In genomic region chr22:43148581-43148980, GRCh38 we compare ENCODE assay signal across 15 cellular contexts. TPM values are rescaled to one million over a fixed set of nuclear protein-coding genes. Genes with fewer than 3 reads are reported as not detected.
DNase-seq lines count a peak whose midpoint lies in the region; ATAC-seq and TF ChIP-seq lines count a peak whose summit lies in the region.
"Had no signal": no experiment of that assay in that cellular context is flagged by ENCODE, and none has a peak within 500 bp of the region (broad histone marks: within the 10 kb centered on the region; RNA-seq: fewer than 3 reads in every experiment).

No MANE protein-coding gene starts in this region.

- CTCF ChIA-PET in activated CD4-positive, alpha-beta T cell treated with anti-CD3 and anti-CD28 coated beads, Interleukin-2, amount 10 ng/mL, durations not matched to agents 7 days and 5 days (lab: Charles Lee) = interaction anchor here (1.2 kb wide), 1 partner anchor 12 kb away, joined by 3 read pairs; no protein-coding TSS in a partner anchor

- peaks cover 47% of the 10 kb centered on the region for H3K4me1 Mint-ChIP-seq in activated CD4-positive, alpha-beta T cell treated with anti-CD3 and anti-CD28 coated beads, Interleukin-2, amount 10 ng/mL, durations not matched to agents 7 days and 5 days
- peaks cover 25 to 68% of the 10 kb centered on the region in 2 donors for H3K4me1 Mint-ChIP-seq in stimulated activated naive B cell treated with anti-CD40 and anti-IgM and Interleukin-4, amounts not matched to agents 10 μg/mL and 1 μg/mL and 100 μg/mL, for 72 hours

- WGBS in GM23248 (ENCODE audit: low coverage in 1 of 2, low lambda C conversion rate in 2 of 2, missing lambda C conversion rate in 2 of 2), 2 experiments = 61 to 62% methylated on average over 6 of the region's 6 CpGs

- no peaks in the 10 kb centered on the region for H3K9me3 ChIP-seq in uterus
- no peaks in the 10 kb centered on the region for H3K9me3 ChIP-seq in GM23248 (ENCODE audit: low read depth)

- peaks cover 2% of the 10 kb centered on the region for H3K36me3 Mint-ChIP-seq in activated CD4-positive, alpha-beta T cell treated with anti-CD3 and anti-CD28 coated beads, Interleukin-2, amount 10 ng/mL, durations not matched to agents 7 days and 5 days (ENCODE audit: low read depth)
- peaks cover 0 to 3% of the 10 kb centered on the region in 2 donors for H3K36me3 Mint-ChIP-seq in stimulated activated naive B cell treated with anti-CD40 and anti-IgM and Interleukin-4, amounts not matched to agents 10 μg/mL and 1 μg/mL and 100 μg/mL, for 72 hours
- H3K36me3 Mint-ChIP-seq: activated CD4-positive, alpha-beta memory T cell treated with anti-CD3 and anti-CD28 coated beads for 36 hours had no signal

- H3K79me2 ChIP-seq in GM23248 (ENCODE audit: insufficient read depth) = peaks cover 22% of the 10 kb centered on the region

- no peaks in the 10 kb centered on the region for H3K9me2 ChIP-seq in GM23248 (ENCODE audit: insufficient read depth)

- H3K4me2 ChIP-seq in GM23248 (ENCODE audit: unreplicated experiment) = no peak overlapping the region

- TF ChIP-seq POLR2A in uterus (IDR thresholded peaks at IDR 0.05) = no peak

- no peaks in the 10 kb centered on the region for H3K27me3 Mint-ChIP-seq in activated CD4-positive, alpha-beta T cell treated with anti-CD3 and anti-CD28 coated beads, Interleukin-2, amount 10 ng/mL, durations not matched to agents 7 days and 5 days
- H3K27me3 Mint-ChIP-seq in stimulated activated naive B cell treated with anti-CD40 and anti-IgM and Interleukin-4, amounts not matched to agents 10 μg/mL and 1 μg/mL and 100 μg/mL, for 72 hours = no peaks in the 10 kb centered on the region
- H3K27me3 Mint-ChIP-seq: activated CD4-positive, alpha-beta memory T cell treated with anti-CD3 and anti-CD28 coated beads for 36 hours had no signal

- H3K27ac ChIP-seq in uterus = no peak overlapping the region
- no peak overlapping the region for H3K27ac ChIP-seq in GM23248

- TF ChIP-seq CTCF in uterus (IDR thresholded peaks at IDR 0.05) = no peak

- H3K9me3 Mint-ChIP-seq in activated CD4-positive, alpha-beta T cell treated with anti-CD3 and anti-CD28 coated beads, Interleukin-2, amount 10 ng/mL, durations not matched to agents 7 days and 5 days = no peaks in the 10 kb centered on the region
- H3K9me3 Mint-ChIP-seq in stimulated activated naive B cell treated with anti-CD40 and anti-IgM and Interleukin-4, amounts not matched to agents 10 μg/mL and 1 μg/mL and 100 μg/mL, for 72 hours = no peaks in the 10 kb centered on the region
- H3K9me3 Mint-ChIP-seq: activated CD4-positive, alpha-beta memory T cell treated with anti-CD3 and anti-CD28 coated beads for 36 hours had no signal

- no peaks in the 10 kb centered on the region for H3F3A ChIP-seq in GM23248 (ENCODE audit: insufficient read depth)

- intact Hi-C loops in uterus (cut with DNase I; ENCODE audit: low total_unique reads) = no loop called here

- peak; percentile 15 for DNase-seq in activated CD4-positive, alpha-beta T cell treated with anti-CD3 and anti-CD28 coated beads, Interleukin-2, amount 10 ng/mL, durations not matched to agents 7 days and 5 days
- no peak for DNase-seq in activated CD4-positive, alpha-beta T cell treated with anti-CD3 and anti-CD28 coated beads, Interleukin-2, amount 50 U/mL, for 1 hour
- DNase-seq in NOMO-1 treated with dmso at 0.1 percent for 144 hours (lab: John Stamatoyannopoulos, UW; ENCODE audit: unreplicated experiment) = peak; percentile 16
- no peak for DNase-seq in stimulated activated naive B cell treated with anti-CD40 and anti-IgM and Interleukin-4, amounts not matched to agents 10 μg/mL and 1 μg/mL and 100 μg/mL, for 72 hours
- DNase-seq in uterus = no peak
- DNase-seq in DMS79 (lab: John Stamatoyannopoulos, UW) = no peak
- DNase-seq in GM23248 = no peak
- DNase-seq: activated CD4-positive, alpha-beta memory T cell treated with anti-CD3 and anti-CD28 coated beads for 36 hours; activated effector memory CD4-positive, alpha-beta T cell treated with anti-CD3 and anti-CD28 coated beads, Interleukin-2, amount 50 U/mL, for 16 hours; NCI-H1694; NCI-H526; stimulated activated naive CD4-positive, alpha-beta T cell treated with Interleukin-2 at 50 U/mL for 16 hours had no signal

- H3K4me3 Mint-ChIP-seq in activated CD4-positive, alpha-beta T cell treated with anti-CD3 and anti-CD28 coated beads, Interleukin-2, amount 10 ng/mL, durations not matched to agents 7 days and 5 days = no peak overlapping the region
- H3K4me3 Mint-ChIP-seq in stimulated activated naive B cell treated with anti-CD40 and anti-IgM and Interleukin-4, amounts not matched to agents 10 μg/mL and 1 μg/mL and 100 μg/mL, for 72 hours = peak overlapping the region in 1 of 2 donors; percentile 29
- H3K4me3 Mint-ChIP-seq: activated CD4-positive, alpha-beta memory T cell treated with anti-CD3 and anti-CD28 coated beads for 36 hours had no signal

- ATAC-seq in esophagus mucosa = peak; percentile 40
- ATAC-seq in stimulated activated naive B cell treated with anti-CD40 and anti-IgM and Interleukin-4, amounts not matched to agents 10 μg/mL and 1 μg/mL and 100 μg/mL, for 72 hours (replicated peaks) = peak in 1 of 2 donors; percentile 12

- no peak overlapping the region for H2AFZ ChIP-seq in GM23248

- H3K4me3 ChIP-seq in uterus (no peak overlapping the region), GM23248 (no peak overlapping the region)
- H3K4me3 ChIP-seq: dorsolateral prefrontal cortex had no signal

- in situ Hi-C loops in GM23248 (cut with MboI) = no loop called here

- H3K4me1 ChIP-seq in uterus (peaks cover 0 to 8% of the 10 kb centered on the region in 2 donors), GM23248 (ENCODE audit: insufficient read depth) (peaks cover under 1% of the 10 kb centered on the region; the same call in 1 of the 2 replicates)

- H3K9ac ChIP-seq in GM23248 = no peak overlapping the region

- no peaks in the 10 kb centered on the region for H4K20me1 ChIP-seq in GM23248 (ENCODE audit: insufficient read depth)

- POLR2A ChIA-PET in activated CD4-positive, alpha-beta T cell treated with anti-CD3 and anti-CD28 coated beads, Interleukin-2, amount 10 ng/mL, durations not matched to agents 7 days and 5 days (lab: Charles Lee) = no interaction called here

- no peaks in the 10 kb centered on the region for H3K36me3 ChIP-seq in uterus
- H3K36me3 ChIP-seq in GM23248 (ENCODE audit: low read depth) = no peaks in the 10 kb centered on the region

- H3K27me3 ChIP-seq in uterus (no peaks in the 10 kb centered on the region), GM23248 (replicated peaks; ENCODE audit: insufficient read depth) (no peaks in the 10 kb centered on the region)

- H3K27ac Mint-ChIP-seq in activated CD4-positive, alpha-beta T cell treated with anti-CD3 and anti-CD28 coated beads, Interleukin-2, amount 10 ng/mL, durations not matched to agents 7 days and 5 days = peak overlapping the region; percentile 83
- H3K27ac Mint-ChIP-seq in stimulated activated naive B cell treated with anti-CD40 and anti-IgM and Interleukin-4, amounts not matched to agents 10 μg/mL and 1 μg/mL and 100 μg/mL, for 72 hours = peak overlapping the region; percentile 78
- H3K27ac Mint-ChIP-seq: activated CD4-positive, alpha-beta memory T cell treated with anti-CD3 and anti-CD28 coated beads for 36 hours had no signal

RNA-seq across cellular contexts. Expression of gene TSPO, which starts 2.8 kb away (rescaled TPM):
- 100 to 1,000 TPM in 1 of 2 experiments, 10 to 100 TPM in 1; 90.9 to 122 TPM for total RNA-seq in activated CD4-positive, alpha-beta T cell treated with anti-CD3 and anti-CD28 coated beads, Interleukin-2, amount 10 ng/mL, durations not matched to agents 7 days and 5 days
- total RNA-seq in esophagus mucosa = 435 TPM
- 100 to 1,000 TPM in 2 of 4 donors, 10 to 100 TPM in 2; 73.7 to 267 (median 148) TPM for total RNA-seq in uterus
- 760 and 970 TPM in 2 replicates for total RNA-seq in GM23248 (2014; rRNA removed; shearing (Covaris generic))
- polyA plus RNA-seq in GM23248 (2016; fragmentation: Nextera tagmentation; extraction: Ambion mirVana) = 896 and 938 TPM in 2 replicates

RNA-seq across cellular contexts. Expression of gene MCAT, which starts 5.4 kb away (rescaled TPM):
- 10 to 100 TPM in 1 of 2 experiments, 1 to 10 TPM in 1; 9.5 to 10.4 TPM for total RNA-seq in activated CD4-positive, alpha-beta T cell treated with anti-CD3 and anti-CD28 coated beads, Interleukin-2, amount 10 ng/mL, durations not matched to agents 7 days and 5 days
- total RNA-seq in esophagus mucosa = 14.9 TPM
- 100 to 1,000 TPM in 1 of 4 donors, 10 to 100 TPM in 2, 1 to 10 TPM in 1; 7.6 to 102 (median 17.6) TPM for total RNA-seq in uterus
- total RNA-seq in GM23248 (2014; rRNA removed; shearing (Covaris generic)) = 16.0 and 23.4 TPM in 2 replicates
- 17.6 and 18.2 TPM in 2 replicates for polyA plus RNA-seq in GM23248 (2016; fragmentation: Nextera tagmentation; extraction: Ambion mirVana)

RNA-seq across cellular contexts. Expression of gene BIK, which starts 38.0 kb away (rescaled TPM):
- 1 to 10 TPM; 1.4 to 1.9 TPM for total RNA-seq in activated CD4-positive, alpha-beta T cell treated with anti-CD3 and anti-CD28 coated beads, Interleukin-2, amount 10 ng/mL, durations not matched to agents 7 days and 5 days
- 22.9 TPM for total RNA-seq in esophagus mucosa
- total RNA-seq in uterus = under 1 TPM in 3 of 4 donors, not detected in 1; 0.49 to 0.77 (median 0.76) TPM
- not detected in 2 replicates for total RNA-seq in GM23248 (2014; rRNA removed; shearing (Covaris generic))
- polyA plus RNA-seq in GM23248 (2016; fragmentation: Nextera tagmentation; extraction: Ambion mirVana) = not detected in 2 replicates
- total RNA-seq: RPMI7951 had no signal

RNA-seq across cellular contexts. Expression of gene TTLL12, which starts 38.4 kb away (rescaled TPM):
- total RNA-seq in activated CD4-positive, alpha-beta T cell treated with anti-CD3 and anti-CD28 coated beads, Interleukin-2, amount 10 ng/mL, durations not matched to agents 7 days and 5 days = 10 to 100 TPM; 42.9 to 44.6 TPM
- total RNA-seq in esophagus mucosa = 120 TPM
- total RNA-seq in uterus = 10 to 100 TPM in 2 of 4 donors, 1 to 10 TPM in 2; 6.7 to 29.7 (median 17.3) TPM
- total RNA-seq in GM23248 (2014; rRNA removed; shearing (Covaris generic)) = 42.8 and 43.9 TPM in 2 replicates
- 28.1 and 29.5 TPM in 2 replicates for polyA plus RNA-seq in GM23248 (2016; fragmentation: Nextera tagmentation; extraction: Ambion mirVana)

RNA-seq across cellular contexts. Expression of gene TTLL1, which starts 59.4 kb away (rescaled TPM):
- 1 to 10 TPM; 9.0 to 9.3 TPM for total RNA-seq in activated CD4-positive, alpha-beta T cell treated with anti-CD3 and anti-CD28 coated beads, Interleukin-2, amount 10 ng/mL, durations not matched to agents 7 days and 5 days
- 4.7 TPM for total RNA-seq in esophagus mucosa
- total RNA-seq in uterus = 10 to 100 TPM in 1 of 4 donors, 1 to 10 TPM in 3; 3.6 to 12.5 (median 5.3) TPM
- 16.0 and 16.6 TPM in 2 replicates for total RNA-seq in GM23248 (2014; rRNA removed; shearing (Covaris generic))
- polyA plus RNA-seq in GM23248 (2016; fragmentation: Nextera tagmentation; extraction: Ambion mirVana) = 18.5 and 18.8 TPM in 2 replicates

Comparison
In these comparisons a context has a peak if more than half of its experiments do, and no peak if none do; other contexts are left out.
1. DNase-seq: peak in activated CD4-positive, alpha-beta T cell treated with anti-CD3 and anti-CD28 coated beads, Interleukin-2, amount 10 ng/mL, durations not matched to agents 7 days and 5 days (single experiment) and NOMO-1 treated with dmso at 0.1 percent for 144 hours (single experiment); none in activated CD4-positive, alpha-beta T cell treated with anti-CD3 and anti-CD28 coated beads, Interleukin-2, amount 50 U/mL, for 1 hour (single experiment), stimulated activated naive B cell treated with anti-CD40 and anti-IgM and Interleukin-4, amounts not matched to agents 10 μg/mL and 1 μg/mL and 100 μg/mL, for 72 hours (single experiment), uterus (0 of 2), DMS79 (single experiment) and GM23248 (single experiment).